15 cellular contexts compared by ENCODE assay signal in genomic region chr1:94305704-94306103, GRCh38.
DNase-seq lines count a peak whose midpoint lies in the region; ATAC-seq and TF ChIP-seq lines count a peak whose summit lies in the region.
"Had no signal": no experiment of that assay in that cellular context is flagged by ENCODE, and none has a peak within 500 bp of the region (broad histone marks: within the 10 kb centered on the region; RNA-seq: fewer than 3 reads in every experiment).

No MANE protein-coding gene starts in this region.

- peak; percentile 72 for DNase-seq in HCEC 1CT
- peak; percentile 73 for DNase-seq in amniotic epithelial cell (ENCODE audit: low read depth)
- DNase-seq in foreskin fibroblast = peak; percentile 74 to 76
- DNase-seq in stromal cell of bone marrow (ENCODE audit: low read depth) = peak; percentile 67
- no peak for DNase-seq in OCI-M2 (lab: John Stamatoyannopoulos, UW; ENCODE audit: unreplicated experiment)
- DNase-seq: activated CD4-positive, alpha-beta T cell treated with anti-CD3 and anti-CD28 coated beads, Interleukin-2, amount 50 U/mL, for 48 hours; activated T-cell treated with anti-CD3 and anti-CD28 coated beads, Interleukin-2, amount 50 U/mL, for 4 hours; BE2C; effector CD4-positive, alpha-beta T cell; NCI-H2171; NCI-H774; Peyer's patch; testis had no signal

- no peak for TF ChIP-seq CTCF in foreskin fibroblast (IDR thresholded peaks at IDR 0.05; ENCODE audit: low read depth, low read length)

- ATAC-seq in HG03378 (IDR thresholded peaks at IDR 0.05; ENCODE audit: unreplicated experiment) = no peak
- ATAC-seq in HG02642 (IDR thresholded peaks at IDR 0.05; ENCODE audit: poor library complexity, unreplicated experiment) = no peak
- ATAC-seq: activated T-cell treated with anti-CD3 and anti-CD28 coated beads, Interleukin-2, amount 50 U/mL, for 4 hours had no signal

- no peak overlapping the region for H3K4me3 ChIP-seq in foreskin fibroblast (ENCODE audit: low read depth in 1 of 2, low read length in 2 of 2)
- H3K4me3 ChIP-seq: Peyer's patch, testis had no signal
